Comparison of ENCODE assay signal across 20 cellular contexts in genomic region chr1:77371396-77371795, GRCh38.
A peak's percentile ranks its signal among the peaks of the same experiment; 100 is the strongest.
DNase-seq lines count a peak whose midpoint lies in the region; ATAC-seq and TF ChIP-seq lines count a peak whose summit lies in the region.
"Had no signal": no experiment of that assay in that cellular context is flagged by ENCODE, and none has a peak within 500 bp of the region (broad histone marks: within the 10 kb centered on the region; RNA-seq: fewer than 3 reads in every experiment).

No MANE protein-coding gene starts in this region.

- H3K27me3 ChIP-seq in MG63: no peaks in the 10 kb centered on the region
- H3K27me3 ChIP-seq: adrenal gland, heart right ventricle, pancreas, right lobe of liver had no signal

- DNase-seq in EH (ENCODE audit: low read depth) (peak; percentile 55), MG63 (peak; percentile 21), epithelial cell of proximal tubule (ENCODE audit: low read depth) (peak; percentile 19), renal cortical epithelial cell (ENCODE audit: low read depth) (peak; percentile 57), mesenteric fat pad (ENCODE audit: low spot score) (no peak), NCI-H1048 (lab: John Stamatoyannopoulos, UW) (no peak)
- DNase-seq: activated B cell treated with CpG ODN at 0.5 μM for 24 hours; activated CD4-positive, alpha-beta memory T cell treated with anti-CD3 and anti-CD28 coated beads, Interleukin-2, amount 10 ng/mL, durations not matched to agents 7 days and 5 days; activated gamma-delta T cell treated with Interleukin-2 at 50 U/mL for 16 hours; adrenal gland; cortex of kidney; heart right ventricle; natural killer cell; NCI-H1436; NCI-H524 treated with DMSO at 0.1 percent for 48 hours; pancreas; right lobe of liver; RPMI8226 had no signal

- TF ChIP-seq CTCF in epithelial cell of proximal tubule (conservative IDR thresholded peaks at IDR 0.05; ENCODE audit: low read depth, low read length): no peak

- H3K4me3 ChIP-seq in MG63 (no peak overlapping the region), epithelial cell of proximal tubule (ENCODE audit: low read depth, low read length) (no peak overlapping the region)
- H3K4me3 ChIP-seq: adrenal gland, heart right ventricle, pancreas, right lobe of liver had no signal

- H3K36me3 ChIP-seq in MG63: no peaks in the 10 kb centered on the region
- H3K36me3 ChIP-seq: adrenal gland, heart right ventricle, pancreas, right lobe of liver had no signal

- no peak for ATAC-seq in GM18511 (IDR thresholded peaks at IDR 0.05; ENCODE audit: unreplicated experiment)
- ATAC-seq: heart right ventricle, left lobe of liver, natural killer cell, pancreas, right lobe of liver had no signal

- no peaks in the 10 kb centered on the region for H3K9me3 ChIP-seq in MG63
- H3K9me3 ChIP-seq: adrenal gland, heart right ventricle, pancreas, right lobe of liver had no signal

Comparison
In these comparisons a context has a peak if more than half of its experiments do, and no peak if none do; other contexts are left out.
1. DNase-seq: peak in EH (single experiment), MG63 (single experiment), epithelial cell of proximal tubule (single experiment) and renal cortical epithelial cell (single experiment); none in mesenteric fat pad (single experiment) and NCI-H1048 (single experiment).